Comparison of ENCODE assay signal across 9 cellular contexts in the genomic region with DNA sequence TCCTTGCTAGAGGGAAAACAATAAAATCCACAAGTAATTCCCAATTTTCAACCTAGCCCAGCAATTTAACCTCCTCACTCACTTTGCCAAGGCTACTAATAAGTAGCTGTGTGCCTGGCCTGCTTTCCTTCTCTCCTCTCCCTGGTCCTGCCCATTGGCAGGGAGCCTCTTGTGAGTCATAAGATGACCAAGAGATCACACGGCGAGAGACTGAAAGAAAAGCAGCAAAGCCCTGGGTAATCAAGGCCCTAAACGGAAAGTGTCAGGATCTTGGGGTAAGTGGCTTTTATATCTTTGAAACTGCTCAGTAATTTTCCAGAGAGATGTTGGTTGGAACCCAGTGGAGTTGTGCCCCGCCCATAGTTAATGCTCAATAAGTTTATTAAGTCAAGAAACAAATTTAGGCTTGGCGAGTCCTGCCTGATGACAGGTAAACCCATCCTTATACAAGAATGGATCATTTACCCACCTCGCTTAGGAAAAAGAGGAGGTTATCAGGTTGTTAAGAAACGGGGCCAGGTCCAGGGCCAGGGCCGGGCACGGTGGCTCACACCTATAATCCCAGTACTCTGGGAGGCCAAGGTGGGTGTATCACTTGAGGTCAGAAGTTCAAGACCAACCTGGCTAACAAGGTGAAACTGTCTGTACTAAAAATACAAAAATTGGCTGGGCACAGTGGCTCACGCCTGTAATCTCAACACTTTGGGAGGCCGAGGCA. TPM values are rescaled to one million over a fixed set of nuclear protein-coding genes. Genes with fewer than 3 reads are reported as not detected.
DNase-seq lines count a peak whose midpoint lies in the region; ATAC-seq lines count a peak whose summit lies in the region.
"Had no signal": no experiment of that assay in that cellular context is flagged by ENCODE, and none has a peak within 500 bp of the region (broad histone marks: within the 10 kb centered on the region; RNA-seq: fewer than 3 reads in every experiment).

No MANE protein-coding gene starts in this region.

- H3K27ac ChIP-seq in epithelial cell of prostate = peak overlapping the region; percentile 84

- DNase-seq in 8988T (peak; percentile 38), NCI-H446 treated with DMSO at 0.1 percent for 48 hours (lab: John Stamatoyannopoulos, UW) (peak; percentile 63), epithelial cell of prostate (ENCODE audit: low read depth, low spot score) (peak; percentile 74), mucosa of gallbladder (ENCODE audit: low spot score) (peak; percentile 86)
- no peak for DNase-seq in activated CD4-positive, CD25-positive, alpha-beta regulatory T cell treated with anti-CD3 and anti-CD28 coated beads, Interleukin-2, amount 50 U/mL, for 72 hours
- no peak for DNase-seq in activated CD4-positive, alpha-beta T cell treated with anti-CD3 and anti-CD28 coated beads, Interleukin-2, amount 50 U/mL, for 1 hour
- no peak for DNase-seq in activated effector memory CD4-positive, alpha-beta T cell treated with anti-CD3 and anti-CD28 coated beads, Interleukin-2, amount 50 U/mL, for 16 hours
- DNase-seq: T-helper 9 cell had no signal

- no peak for ATAC-seq in HG03378 (IDR thresholded peaks at IDR 0.05; ENCODE audit: unreplicated experiment)

RNA-seq across cellular contexts. Expression of gene ADAM17, which starts 10.0 kb away (rescaled TPM):
- total RNA-seq in mucosa of gallbladder = 22.3 TPM

Comparison
In these comparisons a context has a peak if more than half of its experiments do, and no peak if none do; other contexts are left out.
1. DNase-seq: peak in 8988T (single experiment), NCI-H446 treated with DMSO at 0.1 percent for 48 hours (single experiment), epithelial cell of prostate (single experiment) and mucosa of gallbladder (single experiment); none in activated CD4-positive, CD25-positive, alpha-beta regulatory T cell treated with anti-CD3 and anti-CD28 coated beads, Interleukin-2, amount 50 U/mL, for 72 hours (single experiment), activated CD4-positive, alpha-beta T cell treated with anti-CD3 and anti-CD28 coated beads, Interleukin-2, amount 50 U/mL, for 1 hour (single experiment) and activated effector memory CD4-positive, alpha-beta T cell treated with anti-CD3 and anti-CD28 coated beads, Interleukin-2, amount 50 U/mL, for 16 hours (single experiment).